8 cellular contexts compared by ENCODE assay signal in genomic region chr2:60735496-60736250, GRCh38. TPM values are rescaled to one million over a fixed set of nuclear protein-coding genes. Genes with fewer than 3 reads are reported as not detected.
DNase-seq lines count a peak whose midpoint lies in the region; ATAC-seq and TF ChIP-seq lines count a peak whose summit lies in the region.

No MANE protein-coding gene starts in this region.

- H3K36me3 Mint-ChIP-seq in MCF 10A (ENCODE audit: insufficient read depth, unreplicated experiment) = no peaks in the 10 kb centered on the region

- peaks cover 5% of the 10 kb centered on the region for H3K4me1 ChIP-seq in NT2/D1 (ENCODE audit: insufficient read depth, insufficient read length)
- peaks cover 0 to 11% (median 2%) of the 10 kb centered on the region in 4 donors for H3K4me1 ChIP-seq in upper lobe of left lung

- TF ChIP-seq CTCF in MCF 10A (IDR thresholded peaks at IDR 0.05; ENCODE audit: unreplicated experiment) = no peak
- no peak for TF ChIP-seq CTCF in lower leg skin (IDR thresholded peaks at IDR 0.05)
- TF ChIP-seq CTCF in upper lobe of left lung (IDR thresholded peaks at IDR 0.05) = no peak

- H3K27me3 ChIP-seq in NT2/D1 (ENCODE audit: insufficient read depth, insufficient read length) = peaks cover 21% of the 10 kb centered on the region
- peaks cover 0 to 6% (median 0%) of the 10 kb centered on the region in 4 donors for H3K27me3 ChIP-seq in upper lobe of left lung

- peak overlapping the region; percentile 75 for H3K4me3 Mint-ChIP-seq in MCF 10A (ENCODE audit: unreplicated experiment)

- whole genome bisulfite sequencing in lower leg skin, 2 donors = 2 to 3% methylated on average over 42 to 46 of the region's 46 CpGs
- 3 to 4% methylated on average over 17 to 35 of the region's 46 CpGs for WGBS in upper lobe of left lung, 2 donors

- peak in 1 of 2 donors; percentile 57 for ATAC-seq in upper lobe of left lung (ENCODE audit: low FRiP score in 2 of 2)

- no peaks in the 10 kb centered on the region for H3K27me3 Mint-ChIP-seq in MCF 10A (ENCODE audit: insufficient read depth, unreplicated experiment)

- intact Hi-C loops in MCF 10A (cut with micrococcal nuclease) = no loop called here
- intact Hi-C loops in lower leg skin (cut with DNase I; ENCODE audit: low total_unique reads) = no loop called here
- intact Hi-C loops in posterior vena cava (cut with DNase I) = no loop called here

- TF ChIP-seq POLR2A in lower leg skin (IDR thresholded peaks at IDR 0.05) (no peak), upper lobe of left lung (IDR thresholded peaks at IDR 0.05) (no peak)

- peaks cover 5% of the 10 kb centered on the region for H3K4me1 Mint-ChIP-seq in MCF 10A (ENCODE audit: insufficient read depth, unreplicated experiment)

- no peak overlapping the region for H3K27ac ChIP-seq in upper lobe of left lung

- H3K9me3 ChIP-seq in NT2/D1 (ENCODE audit: insufficient read depth, low read length) (no peaks in the 10 kb centered on the region), upper lobe of left lung (no peaks in the 10 kb centered on the region)

- CTCF ChIA-PET in MCF 10A (lab: Yijun Ruan, JAX) = interaction anchor here (0.7 to 1.5 kb wide), 2 partner anchors 28 to 53 kb away, joined by 3 to 5 read pairs; no protein-coding TSS in a partner anchor

- no peak for TF ChIP-seq EP300 in upper lobe of left lung (IDR thresholded peaks at IDR 0.05)

- H3K9ac ChIP-seq in NT2/D1 (ENCODE audit: insufficient read length, low read depth) = peak overlapping the region; percentile 56

- peak; percentile 14 for DNase-seq in Daoy (ENCODE audit: low read depth)
- DNase-seq in NT2/D1 (ENCODE audit: low read depth, low spot score) = no peak
- DNase-seq in MCF 10A (ENCODE audit: unreplicated experiment) = peak; percentile 15
- DNase-seq in lower leg skin (ENCODE audit: low spot score in 2 of 2) = peak in 1 of 2 donors; percentile 82
- DNase-seq in upper lobe of left lung = peak; percentile 26 to 84
- no peak for DNase-seq in NCI-H2081 (lab: John Stamatoyannopoulos, UW)
- DNase-seq in posterior vena cava (ENCODE audit: low spot score) = no peak
- DNase-seq in DMS153 treated with DMSO at 0.1 percent for 48 hours (lab: John Stamatoyannopoulos, UW; ENCODE audit: unreplicated experiment) = no peak

- POLR2A ChIA-PET in MCF 10A (lab: Yijun Ruan, JAX) = interaction anchor here (0.6 to 1.9 kb wide), 8 partner anchors 10 to 282 kb away, joined by 3 to 6 read pairs (median 3); partner anchors contain the start of genes PAPOLG, PEX13 and PUS10

- no TSS peak for BruUV-seq in MCF 10A (replicated peaks; lab: Mats Ljungman, UMichigan)

- H3K9me3 Mint-ChIP-seq in MCF 10A (ENCODE audit: unreplicated experiment) = no peaks in the 10 kb centered on the region

- H3K4me3 ChIP-seq in NT2/D1 (ENCODE audit: insufficient read length, low read depth) (peak overlapping the region; percentile 40), lower leg skin (ENCODE audit: low read depth, poor library complexity, severe bottlenecking) (peak overlapping the region; percentile 5), upper lobe of left lung (peak overlapping the region in 3 of 4 donors; percentile 38 to 48 (median 43))

- H3K36me3 ChIP-seq in NT2/D1 (ENCODE audit: insufficient read depth, insufficient read length, low read length) (no peaks in the 10 kb centered on the region), upper lobe of left lung (no peaks in the 10 kb centered on the region)

- no peak overlapping the region for H3K27ac Mint-ChIP-seq in MCF 10A (ENCODE audit: low read depth, unreplicated experiment)

RNA-seq across cellular contexts. Expression of gene PAPOLG, which starts 20.4 kb away (rescaled TPM):
- total RNA-seq in Daoy (2014; rRNA removed; shearing (Covaris generic)) = 13.4 and 13.8 TPM in 2 replicates
- total RNA-seq in MCF 10A (2022) (16.9 and 18.4 TPM in 2 replicates), lower leg skin (10 to 100 TPM; 14.4 to 21.6 (median 18.7) TPM), upper lobe of left lung (10 to 100 TPM in 5 of 6 donors, 1 to 10 TPM in 1; 9.6 to 23.0 (median 12.8) TPM), posterior vena cava (1 to 10 TPM; 9.3 to 9.9 TPM)

Comparison
In these comparisons a context has a peak if more than half of its experiments do, and no peak if none do; other contexts are left out.
1. DNase-seq: peak in Daoy (single experiment), MCF 10A (single experiment) and upper lobe of left lung (2 of 2); none in NT2/D1 (single experiment), NCI-H2081 (0 of 2), posterior vena cava (single experiment) and DMS153 treated with DMSO at 0.1 percent for 48 hours (single experiment).
2. Peak in every context shown above with its lines, with median percentiles within 50 percentile points of each other: H3K4me3 ChIP-seq.